In the genomic region with DNA sequence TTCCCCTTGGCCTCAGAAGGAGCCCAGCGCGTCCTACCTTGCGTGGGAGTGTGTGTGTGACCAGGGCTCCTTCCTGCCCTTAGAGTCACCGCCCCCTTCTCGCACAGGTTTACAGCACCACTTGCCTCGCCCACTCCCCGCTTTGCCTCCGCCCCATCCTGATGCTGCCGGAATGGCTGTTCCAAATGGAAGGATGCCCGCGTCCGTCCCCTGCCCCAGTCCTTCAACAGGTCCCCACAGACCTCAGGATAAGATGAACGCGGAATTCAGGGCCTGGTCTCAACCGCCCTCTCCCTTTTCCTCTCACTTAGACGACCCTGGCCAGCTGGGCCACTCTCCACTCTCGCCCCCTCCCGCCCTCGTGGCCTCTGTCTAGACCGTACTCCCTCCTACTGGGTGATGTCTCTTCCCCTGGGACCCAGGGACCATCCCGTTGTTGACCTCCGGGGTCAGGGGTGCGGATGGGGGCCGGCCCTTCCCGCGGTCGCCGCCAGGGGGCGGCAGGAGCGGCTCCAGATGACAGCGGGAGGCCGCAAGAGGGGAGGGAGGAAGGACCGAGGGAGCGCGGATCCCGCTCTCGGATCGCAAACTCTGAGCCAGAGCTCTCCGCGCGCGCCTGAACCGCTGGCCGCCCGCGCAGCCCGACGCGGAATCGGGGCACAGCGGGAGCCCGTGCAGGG, we compare ENCODE assay signal across 8 cellular contexts. TPM values are rescaled to one million over a fixed set of nuclear protein-coding genes. Genes with fewer than 3 reads are reported as not detected.
DNase-seq lines count a peak whose midpoint lies in the region; ATAC-seq and TF ChIP-seq lines count a peak whose summit lies in the region.

A gene (plus strand): TSS at position 585 of the 680 bp plus-strand sequence.

- CTCF ChIA-PET in BJ (lab: Yijun Ruan, JAX) = interaction anchor here (0.6 to 6.4 kb wide), 25 partner anchors 8 to 686 kb away, joined by 3 to 49 read pairs (median 3); no protein-coding TSS in a partner anchor

- peak; percentile 74 for ATAC-seq in GM19395 (IDR thresholded peaks at IDR 0.05; ENCODE audit: unreplicated experiment)
- ATAC-seq in activated naive CD4-positive, alpha-beta T cell treated with anti-CD3 and anti-CD28 coated beads, Interleukin-2, amount 50 U/mL, for 72 hours = peak; percentile 82 to 92

- H3K27ac Mint-ChIP-seq in activated naive CD4-positive, alpha-beta T cell treated with anti-CD3 and anti-CD28 coated beads, Interleukin-2, amount 50 U/mL, for 72 hours = no peak within 1 kb of the TSS

- H3K27me3 ChIP-seq in BJ (ENCODE audit: control insufficient read depth, insufficient read depth, low read length) (no peaks in the 10 kb centered on the region), vagina (no peaks in the 10 kb centered on the region)

- no peaks in the 10 kb centered on the region for H3K36me3 ChIP-seq in BJ (ENCODE audit: control insufficient read depth, insufficient read depth, low read length)
- no peaks in the 10 kb centered on the region for H3K36me3 ChIP-seq in vagina

- intact Hi-C loops in head of caudate nucleus (cut with DNase I) = loop anchor here (10.0 kb wide), 1 partner anchor 330 kb away; no protein-coding TSS in a partner anchor
- intact Hi-C loops in posterior cingulate gyrus (cut with DNase I) = loop anchor here (5.0 kb wide), 1 partner anchor 327 kb away; no protein-coding TSS in a partner anchor
- intact Hi-C loops in vagina (cut with DNase I) = loop anchor here (5.0 kb wide), 1 partner anchor 327 kb away; no protein-coding TSS in a partner anchor

- H3K36me3 Mint-ChIP-seq in activated naive CD4-positive, alpha-beta T cell treated with anti-CD3 and anti-CD28 coated beads, Interleukin-2, amount 50 U/mL, for 72 hours = peaks cover 0 to 10% of the 10 kb centered on the region in 2 donors

- DNase-seq in BJ (ENCODE audit: low read depth) (no peak), HT1080 (ENCODE audit: low read depth) (peak; percentile 63), RPMI8226 (peak; percentile 73), head of caudate nucleus (peak in 37 of 42 donors; percentile 9 to 79 (median 47)), posterior cingulate gyrus (peak in 8 of 10 donors; percentile 8 to 87 (median 38)), vagina (ENCODE audit: extremely low spot score in 2 of 2) (no peak)
- DNase-seq in activated naive CD4-positive, alpha-beta T cell treated with anti-CD3 and anti-CD28 coated beads, Interleukin-2, amount 50 U/mL, for 72 hours (ENCODE audit: low spot score in 2 of 2) = peak; percentile 57 to 82

- H3K9me3 Mint-ChIP-seq in activated naive CD4-positive, alpha-beta T cell treated with anti-CD3 and anti-CD28 coated beads, Interleukin-2, amount 50 U/mL, for 72 hours = no peaks in the 10 kb centered on the region

- TF ChIP-seq POLR2A in vagina (IDR thresholded peaks at IDR 0.05) = no peak

- H3K4me3 ChIP-seq in BJ (ENCODE audit: low read depth, low read length) (peak within 1 kb of the TSS; percentile 75), vagina (peak within 1 kb of the TSS; percentile 51 to 76)

- no peaks in the 10 kb centered on the region for H3K9me3 ChIP-seq in vagina

- peaks cover 26% of the 10 kb centered on the region for H3K4me1 ChIP-seq in vagina

- peak; percentile 99 for TF ChIP-seq CTCF in BJ (IDR thresholded peaks at IDR 0.05; ENCODE audit: insufficient read depth, low read depth, low read length)
- peak; percentile 75 to 95 (median 89) for TF ChIP-seq CTCF in vagina (IDR thresholded peaks at IDR 0.05)

- H3K27ac ChIP-seq in vagina = peak within 1 kb of the TSS; percentile 79

- POLR2A ChIA-PET in BJ (lab: Charles Lee) = interaction anchor here (0.6 kb wide), 1 partner anchor 36 kb away, joined by 5 read pairs; no protein-coding TSS in a partner anchor

RNA-seq across cellular contexts. Expression of the gene that starts here (rescaled TPM):
- 13.4 and 18.8 TPM in 2 replicates for polyA plus RNA-seq in BJ (2011; rRNA removed)
- polyA minus RNA-seq in BJ (2011; rRNA and poly(A)+ RNA removed) = 30.3 and 32.6 TPM in 2 replicates
- total RNA-seq in HT1080 (2014; rRNA removed; shearing (Covaris generic)) = 11.3 and 11.8 TPM in 2 replicates
- 14.1 and 19.1 TPM in 2 replicates for polyA plus RNA-seq in HT1080 (2015; cell fraction: cytosol; rRNA removed)
- polyA plus RNA-seq in HT1080 (2015; cell fraction: nucleus; rRNA removed) = 33.5 and 37.3 TPM in 2 replicates
- total RNA-seq in activated naive CD4-positive, alpha-beta T cell treated with anti-CD3 and anti-CD28 coated beads, Interleukin-2, amount 50 U/mL, for 72 hours = not detected
- 66.8 TPM for total RNA-seq in vagina

Comparison
In these comparisons a context has a peak if more than half of its experiments do, and no peak if none do; other contexts are left out.
1. RNA of the gene that starts here (total RNA-seq): 66.8 TPM in vagina (single experiment) and 11.3 to 11.8 TPM in HT1080; not detected in activated naive CD4-positive, alpha-beta T cell treated with anti-CD3 and anti-CD28 coated beads, Interleukin-2, amount 50 U/mL, for 72 hours; every median in the first group is over 10 times any median in the second.
2. Peak in DNase-seq and ATAC-seq in activated naive CD4-positive, alpha-beta T cell treated with anti-CD3 and anti-CD28 coated beads, Interleukin-2, amount 50 U/mL, for 72 hours; RNA of the gene not detected or under 1 TPM.
3. DNase-seq: peak in HT1080 (single experiment), RPMI8226 (single experiment), head of caudate nucleus (37 of 42) and posterior cingulate gyrus (8 of 10); none in BJ (single experiment) and vagina (0 of 2).